In the genomic region with DNA sequence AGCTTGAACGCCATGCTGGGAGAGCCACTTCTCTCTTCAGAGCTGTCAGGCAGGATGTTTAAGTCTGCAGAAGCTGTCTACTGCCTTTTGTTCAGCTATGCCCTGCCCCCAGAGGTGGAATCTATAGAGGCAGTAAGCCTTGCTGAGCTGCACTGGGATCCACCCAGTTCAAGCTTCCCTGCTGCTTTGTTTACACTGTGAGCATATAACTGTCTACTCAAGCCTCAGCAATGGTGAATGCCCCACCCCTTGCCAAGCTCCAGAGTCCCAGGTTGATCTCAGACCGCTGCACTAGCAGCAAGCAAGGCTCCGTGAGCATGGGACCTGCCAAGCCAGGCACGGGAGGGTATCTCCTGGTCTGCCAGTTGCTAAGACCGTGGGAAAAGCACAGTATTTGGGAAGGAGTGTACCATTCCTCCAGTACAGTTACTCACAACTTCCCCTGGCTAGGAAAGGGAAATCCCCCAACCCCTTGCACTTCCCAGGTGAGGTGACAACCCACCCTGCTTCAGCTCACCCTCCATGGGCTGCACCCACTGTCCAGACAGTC, we compare ENCODE assay signal across 19 cellular contexts. TPM values are rescaled to one million over a fixed set of nuclear protein-coding genes. Genes with fewer than 3 reads are reported as not detected.
DNase-seq lines count a peak whose midpoint lies in the region; ATAC-seq and TF ChIP-seq lines count a peak whose summit lies in the region.
"Had no signal": no experiment of that assay in that cellular context is flagged by ENCODE, and none has a peak within 500 bp of the region (broad histone marks: within the 10 kb centered on the region; RNA-seq: fewer than 3 reads in every experiment).

No MANE protein-coding gene starts in this region.

- H3K27me3 ChIP-seq in MG63 (no peaks in the 10 kb centered on the region), right cardiac atrium (ENCODE audit: control insufficient read depth, insufficient read depth) (no peaks in the 10 kb centered on the region)
- H3K27me3 ChIP-seq: upper lobe of right lung had no signal

- CTCF ChIA-PET in GM10248 (lab: Yijun Ruan, JAX): no interaction called here

- H3K4me3 ChIP-seq in MG63: no peak overlapping the region
- no peak overlapping the region for H3K4me3 ChIP-seq in right cardiac atrium (ENCODE audit: low read length)
- H3K4me3 ChIP-seq: upper lobe of right lung had no signal

- DNase-seq in Daoy (ENCODE audit: low read depth): peak; percentile 21
- DNase-seq in MG63: peak; percentile 26
- DNase-seq in SHP77 treated with DMSO at 0.1 percent for 48 hours (lab: John Stamatoyannopoulos, UW): peak; percentile 30
- peak; percentile 21 to 28 for DNase-seq in left colon
- no peak for DNase-seq in GM10248 (ENCODE audit: extremely low spot score)
- DNase-seq in LoVo (ENCODE audit: low spot score): no peak
- no peak for DNase-seq in NCI-H1092 (lab: John Stamatoyannopoulos, UW)
- DNase-seq in right cardiac atrium: no peak
- DNase-seq: activated CD4-positive, alpha-beta T cell treated with anti-CD3 and anti-CD28 coated beads for 4 hours; activated CD8-positive, alpha-beta memory T cell treated with anti-CD3 and anti-CD28 coated beads, Interleukin-2, amount 10 ng/mL, durations not matched to agents 7 days and 5 days; AML-193; CD8-positive, alpha-beta memory T cell; cortex of kidney; NCI-H1694; NCI-H446 treated with DMSO at 0.1 percent for 48 hours; retina; stimulated activated CD4-positive, alpha-beta T cell treated with anti-CD3 and anti-CD28 coated beads, Interleukin-12 subunit alpha, Interleukin-12 subunit beta, amount 100 ng/mL, for 4 hours; upper lobe of right lung had no signal

- POLR2A ChIA-PET in GM10248 (lab: Yijun Ruan, JAX): no interaction called here

- ATAC-seq in left colon (peak; percentile 65), right cardiac atrium (no peak)
- ATAC-seq: activated CD8-positive, alpha-beta memory T cell treated with anti-CD3 and anti-CD28 coated beads, Interleukin-2, amount 10 ng/mL, durations not matched to agents 7 days and 5 days; upper lobe of right lung had no signal

- H3K4me1 ChIP-seq in right cardiac atrium (ENCODE audit: control insufficient read depth, insufficient read depth, low read length): no peaks in the 10 kb centered on the region
- H3K4me1 ChIP-seq: upper lobe of right lung had no signal

- H3K36me3 ChIP-seq in MG63: no peaks in the 10 kb centered on the region
- H3K36me3 ChIP-seq: upper lobe of right lung had no signal

- WGBS in right cardiac atrium: 84% methylated on average over 5 of the region's 5 CpGs

- H3K9me3 ChIP-seq in MG63: peaks cover 3% of the 10 kb centered on the region; the same call in 1 of the 2 replicates
- no peaks in the 10 kb centered on the region for H3K9me3 ChIP-seq in right cardiac atrium (ENCODE audit: control insufficient read depth, low read length)
- H3K9me3 ChIP-seq: upper lobe of right lung had no signal

- intact Hi-C loops in left colon (cut with DNase I, micrococcal nuclease) (no loop called here), right cardiac atrium (cut with DNase I) (no loop called here)

- no peak for TF ChIP-seq CTCF in GM10248 (IDR thresholded peaks at IDR 0.05; ENCODE audit: control extremely low read depth, extremely low read depth, low read depth, missing control alignments)

- no peak overlapping the region for H3K27ac ChIP-seq in right cardiac atrium (ENCODE audit: low read length)
- H3K27ac ChIP-seq: upper lobe of right lung had no signal

RNA-seq across cellular contexts. Expression of gene RGS13, which starts 32.6 kb away (rescaled TPM):
- not detected in 2 replicates for total RNA-seq in Daoy (2014; rRNA removed; shearing (Covaris generic))
- total RNA-seq in MG63 (2014; rRNA removed; shearing (Covaris generic); ENCODE audit: low replicate concordance): not detected in 2 replicates
- total RNA-seq in left colon: 1 to 10 TPM in 1 of 2 donors, under 1 TPM in 1; 0.31 to 1.2 TPM
- total RNA-seq in right cardiac atrium: under 1 TPM in 2 of 4 donors, not detected in 2; 0.14 to 0.26 TPM
- 0.14 TPM for polyA plus RNA-seq in right cardiac atrium
- total RNA-seq: LHCN-M2 had no signal
- polyA plus RNA-seq: CD8-positive, alpha-beta memory T cell had no signal

Comparison
In these comparisons a context has a peak if more than half of its experiments do, and no peak if none do; other contexts are left out.
1. DNase-seq: peak in Daoy (single experiment), MG63 (single experiment), SHP77 treated with DMSO at 0.1 percent for 48 hours (single experiment) and left colon (2 of 2); none in GM10248 (single experiment), LoVo (single experiment), NCI-H1092 (single experiment) and right cardiac atrium (0 of 3).